ENCODE assay signal across 8 cellular contexts in the genomic region with DNA sequence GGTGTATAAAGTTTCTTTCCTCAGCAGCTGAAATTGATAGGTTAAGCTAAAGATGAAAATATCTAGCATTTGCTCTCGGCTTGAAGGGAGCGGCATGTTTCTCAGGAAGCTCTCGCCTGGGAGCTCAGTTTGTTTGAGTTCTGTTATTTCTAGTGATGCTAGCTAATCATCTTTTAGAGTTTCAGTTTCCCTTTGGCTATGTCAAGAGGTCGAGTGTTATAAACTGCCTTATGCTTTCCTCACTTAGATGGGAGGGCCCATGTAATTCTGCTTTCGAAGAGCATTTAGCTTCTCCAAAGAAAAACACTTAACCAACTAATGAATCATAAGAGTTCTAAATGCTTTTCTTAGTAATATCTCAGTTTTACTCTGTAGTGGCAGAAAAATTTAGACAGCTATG.
DNase-seq lines count a peak whose midpoint lies in the region; ATAC-seq and TF ChIP-seq lines count a peak whose summit lies in the region.

No MANE protein-coding gene starts in this region.

- H2AFZ ChIP-seq in KMS-11 (ENCODE audit: low read depth) = peak overlapping the region; percentile 34

- peak overlapping the region; percentile 72 for H3K27ac ChIP-seq in KMS-11
- H3K27ac ChIP-seq in coronary artery = peak overlapping the region; percentile 6 to 34

- ATAC-seq in GM21528 (IDR thresholded peaks at IDR 0.05; ENCODE audit: low FRiP score, unreplicated experiment) = peak; percentile 97

- H3K4me1 ChIP-seq in KMS-11 (ENCODE audit: low read depth, poor library complexity, severe bottlenecking) = peaks cover 64% of the 10 kb centered on the region

- no peaks in the 10 kb centered on the region for H3K79me2 ChIP-seq in KMS-11 (ENCODE audit: insufficient read depth, low read depth)

- H3K4me3 ChIP-seq in KMS-11 (IDR thresholded peaks at IDR 0.05; ENCODE audit: insufficient read depth, low read depth, low read length) (peak overlapping the region; percentile 22), coronary artery (peak overlapping the region; percentile 34)

- in situ Hi-C loops in GM13977 (cut with MboI; ENCODE audit: low pct_unique_long_range_greater_than_20kb, low sequenced_read_pairs, unreplicated experiment) = no loop called here

- DNase-seq in GM13977 (ENCODE audit: low spot score) (peak; percentile 50), coronary artery (ENCODE audit: low spot score) (no peak), pons (ENCODE audit: low spot score) (peak; percentile 74), NCI-H510A (lab: John Stamatoyannopoulos, UW) (no peak), NCI-H526 (lab: John Stamatoyannopoulos, UW) (no peak), DMS153 treated with DMSO at 0.1 percent for 48 hours (lab: John Stamatoyannopoulos, UW; ENCODE audit: unreplicated experiment) (no peak)

- TF ChIP-seq CTCF in GM13977 (IDR thresholded peaks at IDR 0.05; ENCODE audit: extremely low read depth, insufficient read depth, missing control alignments) (no peak), KMS-11 (conservative IDR thresholded peaks at IDR 0.05; ENCODE audit: low read depth, low read length) (no peak), coronary artery (IDR thresholded peaks at IDR 0.05) (no peak)

- H3K4me2 ChIP-seq in KMS-11 = peak overlapping the region; percentile 94

- H3K9ac ChIP-seq in KMS-11 = peak overlapping the region; percentile 47; the same call in 1 of the 2 replicates

- no peaks in the 10 kb centered on the region for H3K36me3 ChIP-seq in KMS-11 (ENCODE audit: insufficient read depth)

- H4K20me1 ChIP-seq in KMS-11 (ENCODE audit: insufficient read depth) = no peaks in the 10 kb centered on the region

- no peaks in the 10 kb centered on the region for H3K27me3 ChIP-seq in KMS-11 (ENCODE audit: insufficient read depth, low read depth)

Comparison
In these comparisons a context has a peak if more than half of its experiments do, and no peak if none do; other contexts are left out.
1. DNase-seq: peak in GM13977 (single experiment) and pons (single experiment); none in coronary artery (single experiment), NCI-H510A (single experiment), NCI-H526 (0 of 2) and DMS153 treated with DMSO at 0.1 percent for 48 hours (single experiment).